17 cellular contexts compared by ENCODE assay signal in the genomic region with DNA sequence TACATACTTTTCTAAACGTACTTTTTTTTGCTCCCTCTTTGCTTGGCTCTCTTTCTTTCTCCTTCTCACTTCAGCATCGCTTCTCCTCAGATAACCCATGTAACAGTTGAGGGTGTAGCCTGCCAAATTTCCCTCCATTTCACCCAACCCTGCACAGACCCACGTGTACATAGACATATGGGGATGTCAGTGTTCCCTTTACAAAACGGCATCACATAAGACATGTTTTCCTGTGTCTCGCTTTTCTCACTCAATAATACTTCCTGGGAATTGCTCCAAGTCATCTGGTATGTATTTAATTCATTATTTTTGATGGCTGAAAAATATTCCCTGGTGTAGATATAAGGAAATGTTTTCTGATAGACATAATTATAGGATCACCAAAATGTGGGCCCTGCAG.
"Had no signal": no experiment of that assay in that cellular context is flagged by ENCODE, and none has a peak within 500 bp of the region (broad histone marks: within the 10 kb centered on the region; RNA-seq: fewer than 3 reads in every experiment).

No MANE protein-coding gene starts in this region.

- H3K4me3 Mint-ChIP-seq: activated naive CD8-positive, alpha-beta T cell had no signal

- H3K27ac ChIP-seq: cardiac muscle cell, gastroesophageal sphincter, heart right ventricle, left ventricle myocardium inferior, thyroid gland, VCaP had no signal

- H3K4me3 ChIP-seq: cardiac muscle cell, gastroesophageal sphincter, heart right ventricle, left ventricle myocardium inferior, thyroid gland had no signal

- H3K36me3 Mint-ChIP-seq: activated naive CD8-positive, alpha-beta T cell had no signal

- DNase-seq: activated CD4-positive, alpha-beta T cell treated with anti-CD3 and anti-CD28 coated beads for 1 hour; activated CD4-positive, alpha-beta T cell treated with anti-CD3 and anti-CD28 coated beads, Interleukin-2, amount 50 U/mL, for 4 hours; activated gamma-delta T cell; amniotic stem cell; heart right ventricle; kidney glomerular epithelial cell; left ventricle myocardium inferior; occipital lobe; posterior cingulate gyrus; retina; stimulated activated naive CD4-positive, alpha-beta T cell; T-helper 2 cell; thyroid gland had no signal

- H3K36me3 ChIP-seq: cardiac muscle cell, gastroesophageal sphincter, heart right ventricle, left ventricle myocardium inferior, thyroid gland had no signal

- H3K27me3 ChIP-seq: cardiac muscle cell, heart right ventricle, thyroid gland had no signal

- ATAC-seq: gastroesophageal sphincter had no signal

- H3K9me3 ChIP-seq: thyroid gland had no signal

- H3K4me1 ChIP-seq: thyroid gland had no signal

- H3K27ac Mint-ChIP-seq: activated naive CD8-positive, alpha-beta T cell had no signal
